Comparison of ENCODE assay signal across 10 cellular contexts in the genomic region with DNA sequence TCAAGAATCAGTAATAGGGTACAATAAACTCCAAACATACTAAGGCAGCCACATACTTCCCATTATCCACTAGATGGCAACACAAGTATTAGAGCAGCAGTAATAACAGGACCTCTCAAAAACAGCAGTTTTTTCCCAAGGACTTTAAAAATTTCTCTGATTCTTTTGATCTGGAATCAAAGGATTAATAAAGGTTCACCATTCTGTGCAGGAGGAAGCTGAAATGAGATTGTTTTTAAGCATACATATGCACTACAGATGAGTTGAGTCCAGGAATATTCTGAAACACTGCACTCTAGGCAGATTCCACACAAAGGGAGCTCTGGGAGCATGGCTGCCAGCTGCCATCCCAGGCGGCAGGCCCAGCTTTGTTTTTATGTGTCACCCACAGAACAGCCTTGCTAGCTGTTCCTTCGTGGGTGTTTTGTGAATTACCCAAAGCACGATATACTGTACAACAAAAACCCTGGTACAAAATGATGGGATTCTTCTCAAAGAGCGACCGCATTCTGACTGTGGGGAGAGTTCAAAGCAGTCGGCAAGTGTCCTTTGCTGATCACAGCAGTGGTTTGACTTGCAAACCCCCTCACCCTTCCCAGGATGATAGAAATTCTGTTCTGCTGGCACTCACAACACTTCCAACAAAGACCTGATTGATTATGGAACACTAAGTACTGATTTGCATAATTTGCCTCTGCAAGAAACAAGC.
DNase-seq lines count a peak whose midpoint lies in the region; TF ChIP-seq lines count a peak whose summit lies in the region.
"Had no signal": no experiment of that assay in that cellular context is flagged by ENCODE, and none has a peak within 500 bp of the region (broad histone marks: within the 10 kb centered on the region; RNA-seq: fewer than 3 reads in every experiment).

No MANE protein-coding gene starts in this region.

- H3K4me3 Mint-ChIP-seq in endodermal cell = no peak overlapping the region
- H3K4me3 Mint-ChIP-seq in neural crest cell = peak overlapping the region; percentile 54

- peak overlapping the region; percentile 96 for H3K27ac ChIP-seq in endodermal cell (ENCODE audit: low read depth, low read length)

- H3K9me3 Mint-ChIP-seq in endodermal cell = no peaks in the 10 kb centered on the region
- no peaks in the 10 kb centered on the region for H3K9me3 Mint-ChIP-seq in neural crest cell

- H3K36me3 Mint-ChIP-seq in endodermal cell (ENCODE audit: low read depth) = no peaks in the 10 kb centered on the region
- no peaks in the 10 kb centered on the region for H3K36me3 Mint-ChIP-seq in neural crest cell (ENCODE audit: low read depth)

- no peaks in the 10 kb centered on the region for H3K9me3 ChIP-seq in endodermal cell (ENCODE audit: control insufficient read depth, low read length)

- no peaks in the 10 kb centered on the region for H3K4me1 ChIP-seq in endodermal cell (ENCODE audit: control insufficient read depth, insufficient read depth, low read length)

- no peak overlapping the region for H3K9ac ChIP-seq in endodermal cell (ENCODE audit: extremely low read depth, low read length, poor library complexity, severe bottlenecking)

- H3K4me3 ChIP-seq in endodermal cell (ENCODE audit: low read length) = no peak overlapping the region

- peak; percentile 67 for TF ChIP-seq CTCF in endodermal cell (conservative IDR thresholded peaks at IDR 0.05)
- TF ChIP-seq CTCF in neural crest cell (conservative IDR thresholded peaks at IDR 0.05) = peak; percentile 64

- 13 to 54% methylated on average over 5 to 6 of the region's 6 CpGs for WGBS in endodermal cell (ENCODE audit: insufficient coverage in 1 of 2, insufficient read length in 1 of 2), 2 experiments

- H3K4me1 Mint-ChIP-seq in endodermal cell (peaks cover 22% of the 10 kb centered on the region), neural crest cell (peaks cover 46% of the 10 kb centered on the region)

- no peak overlapping the region for H3K27ac Mint-ChIP-seq in endodermal cell
- peak overlapping the region; percentile 99 for H3K27ac Mint-ChIP-seq in neural crest cell (ENCODE audit: unreplicated experiment)

- DNase-seq in EH (ENCODE audit: low read depth) (peak; percentile 39), NCI-H69 (lab: John Stamatoyannopoulos, UW) (peak; percentile 17), endodermal cell (no peak), neural crest cell (ENCODE audit: low read depth, low spot score) (peak; percentile 34), DMS114 treated with DMSO at 0.1 percent for 48 hours (lab: John Stamatoyannopoulos, UW; ENCODE audit: unreplicated experiment) (no peak), NCI-H524 treated with DMSO at 0.1 percent for 48 hours (lab: John Stamatoyannopoulos, UW) (no peak), DMS79 treated with DMSO at 0.1 percent for 48 hours (lab: John Stamatoyannopoulos, UW) (no peak)
- no peak for DNase-seq in stimulated activated CD4-positive, alpha-beta T cell treated with anti-CD3 and anti-CD28 coated beads, Interleukin-4, amount 100 ng/mL, for 4 hours
- DNase-seq: NCI-H748 treated with DMSO at 0.1 percent for 48 hours; stimulated activated CD4-positive, alpha-beta T cell treated with anti-CD3 and anti-CD28 coated beads, Interleukin-1b, Interleukin-23, amount 100 ng/mL, for 48 hours had no signal

- H3K27me3 Mint-ChIP-seq in endodermal cell (ENCODE audit: insufficient read depth) (no peaks in the 10 kb centered on the region), neural crest cell (ENCODE audit: low read depth) (no peaks in the 10 kb centered on the region)

- H3K36me3 ChIP-seq in endodermal cell (ENCODE audit: control insufficient read depth, insufficient read depth, low read length) = no peaks in the 10 kb centered on the region

- no peaks in the 10 kb centered on the region for H3K27me3 ChIP-seq in endodermal cell (ENCODE audit: control insufficient read depth, insufficient read depth, low read length, poor library complexity, severe bottlenecking)

Comparison
In these comparisons a context has a peak if more than half of its experiments do, and no peak if none do; other contexts are left out.
1. DNase-seq: peak in EH (single experiment), NCI-H69 (single experiment) and neural crest cell (single experiment); none in endodermal cell (single experiment), DMS114 treated with DMSO at 0.1 percent for 48 hours (single experiment), stimulated activated CD4-positive, alpha-beta T cell treated with anti-CD3 and anti-CD28 coated beads, Interleukin-4, amount 100 ng/mL, for 4 hours (0 of 2), NCI-H524 treated with DMSO at 0.1 percent for 48 hours (single experiment) and DMS79 treated with DMSO at 0.1 percent for 48 hours (single experiment).